ENCODE assay signal across 3 cellular contexts in genomic region chr13:71882120-71882519, GRCh38. TPM values are rescaled to one million over a fixed set of nuclear protein-coding genes. Genes with fewer than 3 reads are reported as not detected.
"Had no signal": no experiment of that assay in that cellular context is flagged by ENCODE, and none has a peak within 500 bp of the region (broad histone marks: within the 10 kb centered on the region; RNA-seq: fewer than 3 reads in every experiment).

No MANE protein-coding gene starts in this region.

- DNase-seq: GDM1, GF-D8 had no signal

RNA-seq across cellular contexts. Expression of gene DACH1, which starts 15.1 kb away (rescaled TPM):
- total RNA-seq: G401 had no signal
